ENCODE assay signal across 1 cellular context in genomic region chr7:135977020-135977741, GRCh38.
A peak's percentile ranks its signal among the peaks of the same experiment; 100 is the strongest.
TF ChIP-seq lines count a peak whose summit lies in the region.

MTPN (minus strand) TSS chr7:135977359; CDS start chr7:135977100, 259 bp downstream.

TF ChIP-seq in HepG2, 621 proteins besides CTCF, POLR2A, EP300 and RAD21 (continued from another document and continues in another):
- TF ChIP-seq RELA (CRISPR knock-in tag; IDR thresholded peaks at IDR 0.05), result no peak; the same call in 1 of the 2 replicates
- TF ChIP-seq ZNF44 (CRISPR knock-in tag; IDR thresholded peaks at IDR 0.05), result no peak
- TF ChIP-seq ZNF468 (CRISPR knock-in tag; IDR thresholded peaks at IDR 0.05), result no peak
- TF ChIP-seq BCLAF1 (IDR thresholded peaks at IDR 0.05), result no peak
- peak; percentile 87; the same call in 1 of the 2 replicates for TF ChIP-seq ZFP90 (CRISPR knock-in tag; IDR thresholded peaks at IDR 0.05; ENCODE audit: borderline replicate concordance)
- TF ChIP-seq REXO4 (CRISPR knock-in tag; IDR thresholded peaks at IDR 0.05; ENCODE audit: borderline replicate concordance), result no peak
- TF ChIP-seq CHD4 (IDR thresholded peaks at IDR 0.05; ENCODE audit: borderline replicate concordance, low read length), result no peak
- TF ChIP-seq THAP11 (CRISPR knock-in tag; IDR thresholded peaks at IDR 0.05), result peak; percentile 91
- TF ChIP-seq TFDP2 (CRISPR knock-in tag; IDR thresholded peaks at IDR 0.05), result peak; percentile 58; the same call in 1 of the 2 replicates
- no peak for TF ChIP-seq HNRNPH1 (optimal IDR thresholded peaks at IDR 0.05; ENCODE audit: low read depth, low read length)
- no peak for TF ChIP-seq ZNF577 (CRISPR knock-in tag; IDR thresholded peaks at IDR 0.05; ENCODE audit: borderline replicate concordance, low read depth)
- TF ChIP-seq MAZ (IDR thresholded peaks at IDR 0.05; ENCODE audit: borderline replicate concordance, low read depth, low read length), result 0 out of 2 replicates have a peak, but pooled peaks have one; percentile 12
- peak; percentile 45; the same call in 1 of the 2 replicates for TF ChIP-seq MAZ (CRISPR knock-in tag; IDR thresholded peaks at IDR 0.05; ENCODE audit: low read depth)
- no peak for TF ChIP-seq TAF15 (IDR thresholded peaks at IDR 0.05; ENCODE audit: low read depth, low read length, poor library complexity, severe bottlenecking)
- no peak for TF ChIP-seq ZNF652 (CRISPR knock-in tag; IDR thresholded peaks at IDR 0.05; ENCODE audit: borderline replicate concordance, low read depth)
- TF ChIP-seq CHCHD3 (CRISPR knock-in tag; IDR thresholded peaks at IDR 0.05), result no peak
- TF ChIP-seq NFE2L2 (IDR thresholded peaks at IDR 0.05; ENCODE audit: low read length), result no peak
- no peak for TF ChIP-seq ZNF253 (CRISPR knock-in tag; IDR thresholded peaks at IDR 0.05; ENCODE audit: borderline replicate concordance)
- TF ChIP-seq HMGXB3 (CRISPR knock-in tag; IDR thresholded peaks at IDR 0.05; ENCODE audit: borderline replicate concordance), result no peak
- TF ChIP-seq KLF6 (CRISPR knock-in tag; IDR thresholded peaks at IDR 0.05), result no peak
- TF ChIP-seq ZNF883 (CRISPR knock-in tag; IDR thresholded peaks at IDR 0.05; ENCODE audit: not compliant biosample characterization), result peak; percentile 46
- no peak for TF ChIP-seq NPAS2 (CRISPR knock-in tag; IDR thresholded peaks at IDR 0.05; ENCODE audit: borderline replicate concordance)
- TF ChIP-seq ZNF784 (CRISPR knock-in tag; IDR thresholded peaks at IDR 0.05; ENCODE audit: borderline replicate concordance), result 0 out of 2 replicates have a peak, but pooled peaks have one; percentile 63
- TF ChIP-seq MYC (CRISPR knock-in tag; IDR thresholded peaks at IDR 0.05; ENCODE audit: borderline replicate concordance), result peak; percentile 69; the same call in 1 of the 2 replicates
- TF ChIP-seq ZNF512B (CRISPR knock-in tag; IDR thresholded peaks at IDR 0.05; ENCODE audit: borderline replicate concordance), result no peak
- TF ChIP-seq EZH2 (conservative IDR thresholded peaks at IDR 0.05; ENCODE audit: low read depth, low read length), result no peak
- no peak for TF ChIP-seq NR2F6 (IDR thresholded peaks at IDR 0.05)
- 0 out of 2 replicates have a peak, but pooled peaks have one; percentile 24 for TF ChIP-seq NR2F6 (CRISPR knock-in tag; IDR thresholded peaks at IDR 0.05)
- 0 out of 2 replicates have a peak, but pooled peaks have one; percentile 26 for TF ChIP-seq SOX13 (IDR thresholded peaks at IDR 0.05)
- TF ChIP-seq SOX13 (CRISPR knock-in tag; conservative IDR thresholded peaks at IDR 0.05 in 1 of 2, IDR thresholded peaks at IDR 0.05 in 1 of 2), result no peak
- no peak for TF ChIP-seq RBAK (CRISPR knock-in tag; IDR thresholded peaks at IDR 0.05)
- TF ChIP-seq ZNF101 (CRISPR knock-in tag; IDR thresholded peaks at IDR 0.05; ENCODE audit: borderline replicate concordance, low read depth), result no peak
- no peak for TF ChIP-seq AKAP8 (CRISPR knock-in tag; IDR thresholded peaks at IDR 0.05)
- TF ChIP-seq HDAC1 (CRISPR knock-in tag; IDR thresholded peaks at IDR 0.05), result peak; percentile 78
- no peak for TF ChIP-seq NR0B2 (CRISPR knock-in tag; IDR thresholded peaks at IDR 0.05)
- no peak for TF ChIP-seq MED8 (CRISPR knock-in tag; IDR thresholded peaks at IDR 0.05; ENCODE audit: insufficient replicate concordance)
- no peak for TF ChIP-seq TCF12 (IDR thresholded peaks at IDR 0.05)
- no peak for TF ChIP-seq TCF12 (CRISPR knock-in tag; IDR thresholded peaks at IDR 0.05)
- no peak for TF ChIP-seq ZBTB21 (CRISPR knock-in tag; IDR thresholded peaks at IDR 0.05)
- TF ChIP-seq ZC3H13 (CRISPR knock-in tag; IDR thresholded peaks at IDR 0.05), result peak; percentile 60
- peak; percentile 93 for TF ChIP-seq ARID4A (CRISPR knock-in tag; IDR thresholded peaks at IDR 0.05; ENCODE audit: borderline replicate concordance)
- TF ChIP-seq ZFP36L2 (CRISPR knock-in tag; IDR thresholded peaks at IDR 0.05), result no peak
- no peak for TF ChIP-seq KDM1A (CRISPR knock-in tag; IDR thresholded peaks at IDR 0.05)
- TF ChIP-seq SMAD3 (CRISPR knock-in tag; IDR thresholded peaks at IDR 0.05), result no peak
- peak; percentile 77; the same call in 1 of the 2 replicates for TF ChIP-seq ZGPAT (CRISPR knock-in tag; IDR thresholded peaks at IDR 0.05)
